8 cellular contexts compared by ENCODE assay signal in genomic region chr3:193872265-193872753, GRCh38.
DNase-seq lines count a peak whose midpoint lies in the region; ATAC-seq and TF ChIP-seq lines count a peak whose summit lies in the region.

No MANE protein-coding gene starts in this region.

- POLR2A ChIA-PET in Caco-2 (lab: Charles Lee), result interaction anchor here (0.9 to 2.0 kb wide), 7 partner anchors 21 to 186 kb away, joined by 3 to 8 read pairs (median 3); no protein-coding TSS in a partner anchor

- H3K9me3 ChIP-seq in Caco-2, result no peaks in the 10 kb centered on the region
- no peaks in the 10 kb centered on the region for H3K9me3 ChIP-seq in breast epithelium
- H3K9me3 ChIP-seq in parathyroid adenoma (ENCODE audit: control insufficient read depth, low read length), result no peaks in the 10 kb centered on the region
- H3K9me3 ChIP-seq in left ventricle myocardium inferior (replicated peaks), result no peaks in the 10 kb centered on the region

- CTCF ChIA-PET in Caco-2 (lab: Charles Lee), result interaction anchor here (0.8 to 1.4 kb wide), 5 partner anchors 27 to 443 kb away, joined by 3 to 4 read pairs (median 3); no protein-coding TSS in a partner anchor

- H3K36me3 Mint-ChIP-seq in Caco-2 (ENCODE audit: insufficient read depth, unreplicated experiment), result no peaks in the 10 kb centered on the region

- BruUV-seq in Caco-2 (replicated peaks; lab: Mats Ljungman, UMichigan), result no TSS peak

- H3K4me2 ChIP-seq in parathyroid adenoma (ENCODE audit: low read length), result peak overlapping the region; percentile 0

- no peak for TF ChIP-seq POLR2A in breast epithelium (IDR thresholded peaks at IDR 0.05)

- peak overlapping the region; percentile 9 to 64 for H3K27ac ChIP-seq in breast epithelium
- H3K27ac ChIP-seq in parathyroid adenoma, result no peak overlapping the region
- no peak overlapping the region for H3K27ac ChIP-seq in left ventricle myocardium inferior (replicated peaks)

- peak overlapping the region; percentile 50 for H3K4me3 Mint-ChIP-seq in Caco-2 (ENCODE audit: unreplicated experiment)

- intact Hi-C loops in Caco-2 (cut with micrococcal nuclease; ENCODE audit: unreplicated experiment) (loop anchor here (1.0 kb wide), 5 partner anchors 21 to 90 kb away; no protein-coding TSS in a partner anchor), breast epithelium (cut with DNase I; ENCODE audit: low total_unique reads) (no loop called here), Right ventricle myocardium inferior (cut with DNase I) (no loop called here), left ventricle myocardium inferior (cut with micrococcal nuclease) (no loop called here)

- H3K27me3 Mint-ChIP-seq in Caco-2 (ENCODE audit: insufficient read depth, unreplicated experiment), result no peaks in the 10 kb centered on the region

- H3K4me3 ChIP-seq in Caco-2 (ENCODE audit: low read depth, low read length) (no peak overlapping the region), breast epithelium (no peak overlapping the region), parathyroid adenoma (ENCODE audit: low read depth, low read length) (no peak overlapping the region), left ventricle myocardium inferior (no peak overlapping the region)

- peaks cover 74% of the 10 kb centered on the region for H3K4me1 Mint-ChIP-seq in Caco-2 (ENCODE audit: low read depth, unreplicated experiment)

- no peak overlapping the region for H2AFZ ChIP-seq in parathyroid adenoma

- H3K27me3 ChIP-seq in Caco-2 (replicated peaks; ENCODE audit: control insufficient read depth, insufficient read depth, low read length) (no peaks in the 10 kb centered on the region), breast epithelium (peaks cover 0 to 5% of the 10 kb centered on the region in 2 donors), parathyroid adenoma (ENCODE audit: control insufficient read depth, insufficient read depth, low read length) (no peaks in the 10 kb centered on the region), left ventricle myocardium inferior (ENCODE audit: low read depth) (peaks cover 35% of the 10 kb centered on the region)

- no peak overlapping the region for H3K9ac ChIP-seq in parathyroid adenoma

- peaks cover 10% of the 10 kb centered on the region for H3K9me3 Mint-ChIP-seq in Caco-2 (ENCODE audit: unreplicated experiment)

- TF ChIP-seq CTCF in Caco-2 (IDR thresholded peaks at IDR 0.05; ENCODE audit: insufficient read depth in 1 of 2, low read depth in 1 of 2, low read length in 1 of 2, severe bottlenecking in 1 of 2, unreplicated experiment in 1 of 2) (no peak), breast epithelium (IDR thresholded peaks at IDR 0.05) (no peak), parathyroid adenoma (IDR thresholded peaks at IDR 0.05) (no peak), left ventricle myocardium inferior (IDR thresholded peaks at IDR 0.05; ENCODE audit: borderline replicate concordance) (no peak)

- no peaks in the 10 kb centered on the region for H3K36me3 ChIP-seq in Caco-2 (ENCODE audit: control insufficient read depth, insufficient read depth, low read length)
- H3K36me3 ChIP-seq in breast epithelium, result no peaks in the 10 kb centered on the region
- no peaks in the 10 kb centered on the region for H3K36me3 ChIP-seq in parathyroid adenoma (ENCODE audit: control insufficient read depth, insufficient read depth, low read length)
- no peaks in the 10 kb centered on the region for H3K36me3 ChIP-seq in left ventricle myocardium inferior

- ATAC-seq in GM19397 (IDR thresholded peaks at IDR 0.05; ENCODE audit: unreplicated experiment) (peak; percentile 37), GM19035 (IDR thresholded peaks at IDR 0.05; ENCODE audit: unreplicated experiment) (no peak), Right ventricle myocardium inferior (no peak)

- no peaks in the 10 kb centered on the region for H3K79me2 ChIP-seq in parathyroid adenoma

- H3K4me1 ChIP-seq in Caco-2, result peaks cover 83% of the 10 kb centered on the region
- no peaks in the 10 kb centered on the region for H3K4me1 ChIP-seq in breast epithelium
- peaks cover 17% of the 10 kb centered on the region for H3K4me1 ChIP-seq in parathyroid adenoma
- peaks cover 15% of the 10 kb centered on the region for H3K4me1 ChIP-seq in left ventricle myocardium inferior

- DNase-seq in Caco-2 (peak; percentile 91 to 94), HuH-7.5 (ENCODE audit: low spot score) (peak; percentile 71), breast epithelium (ENCODE audit: low spot score in 2 of 2) (peak; percentile 61 to 71), Right ventricle myocardium inferior (ENCODE audit: missing footprints) (no peak), left ventricle myocardium inferior (no peak)

- H3K27ac Mint-ChIP-seq in Caco-2 (ENCODE audit: unreplicated experiment), result peak overlapping the region; percentile 88

Comparison
In these comparisons a context has a peak if more than half of its experiments do, and no peak if none do; other contexts are left out.
1. DNase-seq: peak in Caco-2 (2 of 2), HuH-7.5 (single experiment) and breast epithelium (2 of 2); none in Right ventricle myocardium inferior (single experiment) and left ventricle myocardium inferior (single experiment).
2. H3K27ac ChIP-seq: peak in breast epithelium (2 of 2); none in parathyroid adenoma (single experiment) and left ventricle myocardium inferior (single experiment).